8 cellular contexts compared by ENCODE assay signal in the genomic region with DNA sequence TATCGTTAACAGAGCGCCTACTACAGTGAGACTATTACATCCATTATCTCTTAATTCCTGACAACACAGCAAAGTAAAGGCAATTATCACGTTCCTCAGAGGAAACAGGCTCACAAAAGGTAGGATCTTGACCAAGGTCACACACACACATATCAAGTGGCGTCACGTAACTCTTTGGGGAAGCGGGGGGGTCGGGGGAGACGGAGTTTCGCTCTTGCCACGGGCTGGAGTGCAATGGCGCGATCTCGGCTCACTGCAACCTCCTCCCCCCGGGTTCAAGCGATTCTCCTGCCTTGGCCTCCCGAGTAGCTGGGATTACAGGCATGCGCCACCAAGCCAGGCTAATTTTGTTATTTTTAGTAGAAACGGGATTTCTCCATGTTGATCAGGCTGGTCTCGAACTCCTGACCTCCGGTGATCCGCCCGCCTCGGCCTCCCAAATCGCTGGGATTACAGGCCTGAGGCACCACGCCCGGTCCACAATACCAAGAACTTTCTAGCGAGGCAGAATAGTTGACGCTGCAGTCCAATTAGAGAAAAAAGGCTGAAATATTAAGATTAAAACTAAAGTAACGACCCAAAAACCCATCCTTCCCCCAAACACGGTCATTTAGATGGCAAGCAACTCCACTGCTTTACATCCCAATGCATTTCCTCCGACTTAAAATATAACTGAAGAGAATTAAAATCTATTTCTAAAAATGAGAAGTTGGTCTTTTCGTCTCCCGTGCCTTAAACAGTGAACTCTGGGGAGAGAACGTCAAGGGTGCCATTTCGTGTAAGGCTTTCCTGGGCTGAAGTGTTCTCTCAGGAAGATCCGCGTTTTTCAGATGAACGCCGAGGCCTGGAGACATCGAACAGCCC. TPM values are rescaled to one million over a fixed set of nuclear protein-coding genes. Genes with fewer than 3 reads are reported as not detected.
A peak's percentile ranks its signal among the peaks of the same experiment; 100 is the strongest.
DNase-seq lines count a peak whose midpoint lies in the region; ATAC-seq, FAIRE-seq and TF ChIP-seq lines count a peak whose summit lies in the region.

No MANE protein-coding gene starts in this region.

- peaks cover 24% of the 10 kb centered on the region for H3K36me3 Mint-ChIP-seq in progenitor cell of endocrine pancreas (ENCODE audit: insufficient read depth)

- no peak for ATAC-seq in foreskin keratinocyte

- TF ChIP-seq POLR2A in vagina (IDR thresholded peaks at IDR 0.05), result no peak

- TF ChIP-seq CTCF in foreskin keratinocyte (conservative IDR thresholded peaks at IDR 0.05), result no peak
- no peak for TF ChIP-seq CTCF in progenitor cell of endocrine pancreas (IDR thresholded peaks at IDR 0.05; ENCODE audit: unreplicated experiment)
- TF ChIP-seq CTCF in vagina (IDR thresholded peaks at IDR 0.05), result no peak

- peaks cover 0 to 13% of the 10 kb centered on the region in 2 donors for H3K36me3 ChIP-seq in vagina

- H3K27me3 Mint-ChIP-seq in progenitor cell of endocrine pancreas, result no peaks in the 10 kb centered on the region

- peak; percentile 72 for FAIRE-seq in GM18507 (lab: Jason Lieb, UNC)

- no peaks in the 10 kb centered on the region for H3K9me3 Mint-ChIP-seq in progenitor cell of endocrine pancreas (ENCODE audit: low read depth)

- H3K4me3 ChIP-seq in vagina, result peak overlapping the region; percentile 89 to 95

- peak overlapping the region; percentile 99 for H3K4me3 Mint-ChIP-seq in progenitor cell of endocrine pancreas (ENCODE audit: low read depth)

- peak; percentile 9 for DNase-seq in GM18507 (ENCODE audit: extremely low spot score, insufficient read length, low read depth)
- peak; percentile 48 for DNase-seq in NOMO-1 treated with DMSO at 0.1 percent for 48 hours (lab: John Stamatoyannopoulos, UW; ENCODE audit: unreplicated experiment)
- DNase-seq in activated T-cell treated with anti-CD3 and anti-CD28 coated beads, Interleukin-2, amount 50 U/mL, for 48 hours, result peak; percentile 73 to 77
- DNase-seq in foreskin keratinocyte, result peak in 1 of 2 donors; percentile 38
- DNase-seq in progenitor cell of endocrine pancreas (ENCODE audit: low spot score, unreplicated experiment), result no peak
- DNase-seq in vagina (ENCODE audit: extremely low spot score in 2 of 2), result no peak
- no peak for DNase-seq in NCI-H1930 (lab: John Stamatoyannopoulos, UW)
- no peak for DNase-seq in ecto neural progenitor cell (ENCODE audit: low spot score)

- H3K4me1 ChIP-seq in foreskin keratinocyte (peaks cover 26% of the 10 kb centered on the region), vagina (peaks cover 51% of the 10 kb centered on the region)

- H3K27me3 ChIP-seq in foreskin keratinocyte, result no peaks in the 10 kb centered on the region
- H3K27me3 ChIP-seq in vagina, result no peaks in the 10 kb centered on the region

- H3K4me1 Mint-ChIP-seq in progenitor cell of endocrine pancreas (ENCODE audit: low read depth), result peaks cover 26% of the 10 kb centered on the region

- intact Hi-C loops in vagina (cut with DNase I), result no loop called here

- H3K27ac ChIP-seq in foreskin keratinocyte, result peak overlapping the region; percentile 98
- peak overlapping the region; percentile 100 for H3K27ac ChIP-seq in vagina

- no peaks in the 10 kb centered on the region for H3K9me3 ChIP-seq in vagina

- H3K27ac Mint-ChIP-seq in progenitor cell of endocrine pancreas, result peak overlapping the region; percentile 98

RNA-seq across cellular contexts. Expression of a gene that starts 1.1 kb away (rescaled TPM):
- 169 and 187 TPM in 2 replicates for total RNA-seq in foreskin keratinocyte
- polyA plus RNA-seq in foreskin keratinocyte, result 43.7 and 51.8 TPM in 2 replicates
- total RNA-seq in progenitor cell of endocrine pancreas, result 625 and 651 TPM in 2 replicates
- 1,042 TPM for total RNA-seq in vagina

RNA-seq across cellular contexts. Expression of a gene that starts 37.1 kb away (rescaled TPM):
- total RNA-seq in foreskin keratinocyte, result 6.7 and 15.4 TPM in 2 replicates
- 7.5 and 14.5 TPM in 2 replicates for polyA plus RNA-seq in foreskin keratinocyte
- total RNA-seq in progenitor cell of endocrine pancreas, result 5.7 and 6.3 TPM in 2 replicates
- 3.9 TPM for total RNA-seq in vagina

RNA-seq across cellular contexts. Expression of a gene that starts 50.0 kb away (rescaled TPM):
- total RNA-seq in foreskin keratinocyte (0.07 TPM in 1 of 2 replicates, not detected in the other), progenitor cell of endocrine pancreas (1.7 and 2.2 TPM in 2 replicates), vagina (not detected)
- 0.02 TPM in 1 of 2 replicates, not detected in the other for polyA plus RNA-seq in foreskin keratinocyte

Comparison
In these comparisons a context has a peak if more than half of its experiments do, and no peak if none do; other contexts are left out.
1. DNase-seq: peak in GM18507 (single experiment), NOMO-1 treated with DMSO at 0.1 percent for 48 hours (single experiment) and activated T-cell treated with anti-CD3 and anti-CD28 coated beads, Interleukin-2, amount 50 U/mL, for 48 hours (2 of 2); none in progenitor cell of endocrine pancreas (single experiment), vagina (0 of 2), NCI-H1930 (0 of 2) and ecto neural progenitor cell (single experiment).